ENCODE assay signal across 1 cellular context in genomic region chr19:42280761-42281174, GRCh38.
TF ChIP-seq lines count a peak whose summit lies in the region.

No MANE protein-coding gene starts in this region.

TF ChIP-seq in endothelial cell of umbilical vein, 7 proteins besides CTCF, POLR2A, EP300 and RAD21:
- TF ChIP-seq MAX (IDR thresholded peaks at IDR 0.05; ENCODE audit: insufficient read depth, insufficient read length), result no peak
- TF ChIP-seq MYC (IDR thresholded peaks at IDR 0.05; ENCODE audit: low read depth, low read length), result no peak
- TF ChIP-seq JUN (IDR thresholded peaks at IDR 0.05; ENCODE audit: borderline replicate concordance, insufficient read depth, insufficient read length, low read depth), result no peak
- TF ChIP-seq EZH2 (IDR thresholded peaks at IDR 0.05; ENCODE audit: borderline replicate concordance, low read depth, low read length, severe bottlenecking), result no peak
- TF ChIP-seq FOS (IDR thresholded peaks at IDR 0.05; ENCODE audit: borderline replicate concordance, insufficient read depth, low read length), result no peak
- no peak for TF ChIP-seq POLR2AphosphoS5 (IDR thresholded peaks at IDR 0.05; ENCODE audit: insufficient read depth, low read depth, low read length)
- no peak for TF ChIP-seq GATA2 (IDR thresholded peaks at IDR 0.05; ENCODE audit: insufficient read depth, insufficient read length, low read depth, low read length)
